19 cellular contexts compared by ENCODE assay signal in genomic region chr15:29132110-29132420, GRCh38.
DNase-seq lines count a peak whose midpoint lies in the region; ATAC-seq and TF ChIP-seq lines count a peak whose summit lies in the region.
"Had no signal": no experiment of that assay in that cellular context is flagged by ENCODE, and none has a peak within 500 bp of the region (broad histone marks: within the 10 kb centered on the region; RNA-seq: fewer than 3 reads in every experiment).

No MANE protein-coding gene starts in this region.

- TF ChIP-seq CTCF in H9 (conservative IDR thresholded peaks at IDR 0.05) (no peak), glutamatergic neuron (IDR thresholded peaks at IDR 0.05; ENCODE audit: partially characterized antibody, unreplicated experiment) (no peak)

- no peak overlapping the region for H2AFZ ChIP-seq in H9 (ENCODE audit: low read length)

- ATAC-seq in GM19328 (IDR thresholded peaks at IDR 0.05; ENCODE audit: unreplicated experiment), result no peak
- ATAC-seq: CD8-positive, alpha-beta T cell; HepG2 had no signal

- H3K79me2 ChIP-seq in H9 (ENCODE audit: insufficient read depth, low read length), result no peaks in the 10 kb centered on the region

- H3K9me3 Mint-ChIP-seq in H9 (no peaks in the 10 kb centered on the region), glutamatergic neuron (ENCODE audit: unreplicated experiment) (peaks cover 9% of the 10 kb centered on the region)
- H3K9me3 Mint-ChIP-seq: CD8-positive, alpha-beta T cell had no signal

- no peaks in the 10 kb centered on the region for H3K27me3 ChIP-seq in H9 (ENCODE audit: insufficient read depth, low read length)

- H3K23ac ChIP-seq in H9 (ENCODE audit: insufficient read length, low read depth, low read length), result no peak overlapping the region

- H3K79me1 ChIP-seq in H9 (ENCODE audit: insufficient read depth, low read depth, low read length, poor library complexity, severe bottlenecking), result no peaks in the 10 kb centered on the region

- no peak overlapping the region for H2BK20ac ChIP-seq in H9 (ENCODE audit: low read depth, low read length, poor library complexity, severe bottlenecking)

- H3K4me3 Mint-ChIP-seq in H9, result no peak overlapping the region
- no peak overlapping the region for H3K4me3 Mint-ChIP-seq in glutamatergic neuron (ENCODE audit: unreplicated experiment)
- H3K4me3 Mint-ChIP-seq: B cell; CD8-positive, alpha-beta T cell had no signal

- no peak overlapping the region for H2AK5ac ChIP-seq in H9 (ENCODE audit: insufficient read length, low read length)

- H2BK120ac ChIP-seq in H9 (ENCODE audit: low read depth, low read length, poor library complexity, severe bottlenecking), result no peak overlapping the region

- H2BK15ac ChIP-seq in H9 (ENCODE audit: low read depth, low read length), result no peak overlapping the region

- no peaks in the 10 kb centered on the region; the same call in 1 of the 2 replicates for H3K27me3 Mint-ChIP-seq in H9 (ENCODE audit: low read depth)
- H3K27me3 Mint-ChIP-seq in glutamatergic neuron (ENCODE audit: unreplicated experiment), result peaks cover 4% of the 10 kb centered on the region

- H3K14ac ChIP-seq in H9 (ENCODE audit: insufficient read depth, low read length), result no peak overlapping the region

- H3K18ac ChIP-seq in H9 (ENCODE audit: insufficient read length, low read depth, low read length), result no peak overlapping the region

- H4K91ac ChIP-seq in H9 (ENCODE audit: insufficient read length, low read depth, low read length), result no peak overlapping the region

- H3K36me3 Mint-ChIP-seq in H9 (ENCODE audit: insufficient read depth in 1 of 3, low read depth in 3 of 3) (no peaks in the 10 kb centered on the region), glutamatergic neuron (ENCODE audit: unreplicated experiment) (no peaks in the 10 kb centered on the region)
- H3K36me3 Mint-ChIP-seq: CD8-positive, alpha-beta T cell had no signal

- intact Hi-C loops in posterior vena cava (cut with DNase I), result no loop called here

- no peak overlapping the region for H2BK12ac ChIP-seq in H9 (ENCODE audit: insufficient read length, low read depth, low read length)

- peak overlapping the region in 1 of 3 experiments; percentile 57; a peak in 2 of 7 replicates for H3K27ac Mint-ChIP-seq in H9
- peak overlapping the region; percentile 78 for H3K27ac Mint-ChIP-seq in glutamatergic neuron (ENCODE audit: unreplicated experiment)
- H3K27ac Mint-ChIP-seq: B cell; CD8-positive, alpha-beta T cell had no signal

- H4K20me1 ChIP-seq in H9 (ENCODE audit: control insufficient read depth, insufficient read depth, insufficient read length), result no peaks in the 10 kb centered on the region

- no peak overlapping the region for H2BK5ac ChIP-seq in H9 (ENCODE audit: insufficient read length, low read length)

- H3K23me2 ChIP-seq in H9 (ENCODE audit: insufficient read length, low read depth, low read length, poor library complexity, severe bottlenecking), result no peaks in the 10 kb centered on the region

- H4K8ac ChIP-seq in H9 (replicated peaks; ENCODE audit: insufficient read length, low read depth, low read length), result no peak overlapping the region

- H3K4me2 ChIP-seq in H9 (ENCODE audit: insufficient read depth, insufficient read length, low read length), result no peak overlapping the region

- H3K27ac ChIP-seq in H9 (ENCODE audit: insufficient read length, low read depth, low read length), result no peak overlapping the region

- no peak overlapping the region for H3K9ac ChIP-seq in H9 (ENCODE audit: extremely low read depth, insufficient read length, low read length)

- no peak overlapping the region for H3T11ph ChIP-seq in H9 (ENCODE audit: low read length)

- DNase-seq in activated effector memory CD4-positive, alpha-beta T cell treated with anti-CD3 and anti-CD28 coated beads, Interleukin-2, amount 50 U/mL, for 16 hours, result peak; percentile 53
- no peak for DNase-seq in activated effector memory CD4-positive, alpha-beta T cell treated with Interleukin-2 at 50 U/mL for 16 hours
- DNase-seq in H9 (peak; percentile 27), glutamatergic neuron (peak; percentile 53), posterior vena cava (ENCODE audit: low spot score) (peak; percentile 74), amniotic stem cell (lab: John Stamatoyannopoulos, UW) (no peak), T-helper 2 cell (no peak)
- DNase-seq: 8988T; CD8-positive, alpha-beta T cell; DMS79; NCI-H1694 treated with DMSO at 0.1 percent for 48 hours; NCI-H2107; NCI-H2227 treated with DMSO at 0.1 percent for 48 hours; NCI-H510A treated with DMSO at 0.1 percent for 48 hours; NCI-H82; OCI-M1 had no signal

- peaks cover 5% of the 10 kb centered on the region; the same call in 1 of the 2 replicates for H3K4me1 ChIP-seq in H9 (ENCODE audit: insufficient read depth, low read length)

- H4K5ac ChIP-seq in H9 (ENCODE audit: insufficient read length, low read depth, low read length), result no peak overlapping the region

- H3K4me1 Mint-ChIP-seq in H9 (peaks cover 28 to 38% of the 10 kb centered on the region in 2 experiments), glutamatergic neuron (ENCODE audit: low read depth, unreplicated experiment) (peaks cover 9% of the 10 kb centered on the region)
- H3K4me1 Mint-ChIP-seq: B cell had no signal

- H3K4ac ChIP-seq in H9 (ENCODE audit: low read depth, low read length), result no peak overlapping the region

- no peak overlapping the region for H3K56ac ChIP-seq in H9 (ENCODE audit: insufficient read length, low read depth, low read length)

- WGBS in H9 (ENCODE audit: extremely low coverage, insufficient read length, low lambda C conversion rate), result no CpG with 5 or more reads among the region's 13 CpGs

- H3K9me3 ChIP-seq in H9 (ENCODE audit: control insufficient read depth, low read depth, low read length), result no peaks in the 10 kb centered on the region

Comparison
In these comparisons a context has a peak if more than half of its experiments do, and no peak if none do; other contexts are left out.
1. DNase-seq: peak in activated effector memory CD4-positive, alpha-beta T cell treated with anti-CD3 and anti-CD28 coated beads, Interleukin-2, amount 50 U/mL, for 16 hours (single experiment), H9 (single experiment), glutamatergic neuron (single experiment) and posterior vena cava (single experiment); none in activated effector memory CD4-positive, alpha-beta T cell treated with Interleukin-2 at 50 U/mL for 16 hours (single experiment), amniotic stem cell (single experiment) and T-helper 2 cell (0 of 5).